15 cellular contexts compared by ENCODE assay signal in genomic region chr10:131732631-131733127, GRCh38.
"Had no signal": no experiment of that assay in that cellular context is flagged by ENCODE, and none has a peak within 500 bp of the region (broad histone marks: within the 10 kb centered on the region; RNA-seq: fewer than 3 reads in every experiment).

No MANE protein-coding gene starts in this region.

- H3K27ac Mint-ChIP-seq: activated CD4-positive, alpha-beta T cell treated with anti-CD3 and anti-CD28 coated beads, Interleukin-2, amount 10 ng/mL, durations not matched to agents 24 days and 14 days; activated naive CD4-positive, alpha-beta T cell treated with anti-CD3 and anti-CD28 coated beads, Interleukin-2, amount 50 U/mL, for 72 hours; activated T-helper 17 cell treated with anti-CD3 and anti-CD28 coated beads, Interleukin-2, amount 50 U/mL, for 72 hours; nephron progenitor cell; stimulated activated naive CD8-positive, alpha-beta T cell treated with anti-CD3 and anti-CD28 coated beads, Interleukin-15, Interleukin-2, amounts not matched to agents 100 ng/mL and 50 ng/mL, for 24 hours; WTC11 had no signal

- H3K4me3 Mint-ChIP-seq: activated CD4-positive, alpha-beta T cell treated with anti-CD3 and anti-CD28 coated beads, Interleukin-2, amount 10 ng/mL, durations not matched to agents 24 days and 14 days; activated T-helper 17 cell treated with anti-CD3 and anti-CD28 coated beads, Interleukin-2, amount 50 U/mL, for 72 hours; nephron progenitor cell; stimulated activated naive CD8-positive, alpha-beta T cell treated with anti-CD3 and anti-CD28 coated beads, Interleukin-15, Interleukin-2, amounts not matched to agents 100 ng/mL and 50 ng/mL, for 24 hours; WTC11 had no signal

- H3K9me3 Mint-ChIP-seq: activated naive CD4-positive, alpha-beta T cell treated with anti-CD3 and anti-CD28 coated beads, Interleukin-2, amount 50 U/mL, for 72 hours; activated T-helper 17 cell treated with anti-CD3 and anti-CD28 coated beads, Interleukin-2, amount 50 U/mL, for 72 hours had no signal

- H3K36me3 Mint-ChIP-seq: brain had no signal

- DNase-seq: activated CD4-positive, alpha-beta T cell treated with anti-CD3 and anti-CD28 coated beads, Interleukin-2, amount 10 ng/mL, durations not matched to agents 24 days and 14 days; activated T-cell treated with anti-CD3 and anti-CD28 coated beads for 4 hours; amniotic stem cell; esophagus squamous epithelium; foreskin fibroblast; nephron progenitor cell; stimulated activated CD4-positive, alpha-beta T cell treated with anti-CD3 and anti-CD28 coated beads, Interleukin-4, amount 100 ng/mL, for 24 hours; T-helper 1 cell had no signal

- H3K27me3 Mint-ChIP-seq: activated CD4-positive, alpha-beta T cell treated with anti-CD3 and anti-CD28 coated beads, Interleukin-2, amount 10 ng/mL, durations not matched to agents 24 days and 14 days; stimulated activated naive CD8-positive, alpha-beta T cell treated with anti-CD3 and anti-CD28 coated beads, Interleukin-15, Interleukin-2, amounts not matched to agents 100 ng/mL and 50 ng/mL, for 24 hours had no signal

- H3K27me3 ChIP-seq: ovary had no signal

- H3K4me1 Mint-ChIP-seq: activated CD4-positive, alpha-beta T cell treated with anti-CD3 and anti-CD28 coated beads, Interleukin-2, amount 10 ng/mL, durations not matched to agents 24 days and 14 days; activated T-helper 17 cell treated with anti-CD3 and anti-CD28 coated beads, Interleukin-2, amount 50 U/mL, for 72 hours had no signal

- ATAC-seq: activated naive CD4-positive, alpha-beta T cell treated with anti-CD3 and anti-CD28 coated beads, Interleukin-2, amount 50 U/mL, for 72 hours; activated T-helper 17 cell treated with anti-CD3 and anti-CD28 coated beads, Interleukin-2, amount 50 U/mL, for 72 hours; left lobe of liver; WTC11 had no signal

- H3K27ac ChIP-seq: esophagus squamous epithelium, ovary had no signal
